17 cellular contexts compared by ENCODE assay signal in genomic region chr1:208855403-208855802, GRCh38.
DNase-seq lines count a peak whose midpoint lies in the region; ATAC-seq and FAIRE-seq lines count a peak whose summit lies in the region.
"Had no signal": no experiment of that assay in that cellular context is flagged by ENCODE, and none has a peak within 500 bp of the region (broad histone marks: within the 10 kb centered on the region; RNA-seq: fewer than 3 reads in every experiment).

No MANE protein-coding gene starts in this region.

- ATAC-seq in GM19372 (IDR thresholded peaks at IDR 0.05; ENCODE audit: low read depth, unreplicated experiment) (peak; percentile 49), HG02588 (IDR thresholded peaks at IDR 0.05; ENCODE audit: unreplicated experiment) (peak; percentile 81), HG03469 (IDR thresholded peaks at IDR 0.05; ENCODE audit: unreplicated experiment) (peak; percentile 79)
- ATAC-seq: foreskin keratinocyte, Panc1 had no signal

- H3K4me3 Mint-ChIP-seq in activated T-cell treated with anti-CD3 and anti-CD28 coated beads, Interleukin-2, amount 50 U/mL, for 24 hours, result no peak overlapping the region
- H3K4me3 Mint-ChIP-seq: brain, immature natural killer cell had no signal

- H3K4me1 Mint-ChIP-seq in activated T-cell treated with anti-CD3 and anti-CD28 coated beads, Interleukin-2, amount 50 U/mL, for 24 hours (ENCODE audit: low read depth), result no peaks in the 10 kb centered on the region
- H3K4me1 Mint-ChIP-seq: immature natural killer cell had no signal

- H3K36me3 Mint-ChIP-seq in activated T-cell treated with anti-CD3 and anti-CD28 coated beads, Interleukin-2, amount 50 U/mL, for 24 hours (ENCODE audit: low read depth), result no peaks in the 10 kb centered on the region
- H3K36me3 Mint-ChIP-seq: brain, immature natural killer cell had no signal

- H3K9me3 Mint-ChIP-seq in activated T-cell treated with anti-CD3 and anti-CD28 coated beads, Interleukin-2, amount 50 U/mL, for 24 hours, result peaks cover 4% of the 10 kb centered on the region

- H3K27me3 Mint-ChIP-seq in activated T-cell treated with anti-CD3 and anti-CD28 coated beads, Interleukin-2, amount 50 U/mL, for 24 hours, result peaks cover 8% of the 10 kb centered on the region
- H3K27me3 Mint-ChIP-seq: brain had no signal

- peak; percentile 68 for FAIRE-seq in GM18507 (lab: Jason Lieb, UNC)

- H3K27ac Mint-ChIP-seq in activated T-cell treated with anti-CD3 and anti-CD28 coated beads, Interleukin-2, amount 50 U/mL, for 24 hours, result no peak overlapping the region
- H3K27ac Mint-ChIP-seq: immature natural killer cell had no signal

- peak; percentile 17 for DNase-seq in GM18507 (ENCODE audit: extremely low spot score, insufficient read length, low read depth)
- no peak for DNase-seq in activated T-cell treated with anti-CD3 and anti-CD28 coated beads, Interleukin-2, amount 50 U/mL, for 24 hours
- DNase-seq in HuH-7.5 (ENCODE audit: low spot score), result no peak
- DNase-seq in NCI-H526 (lab: John Stamatoyannopoulos, UW), result no peak
- no peak for DNase-seq in activated gamma-delta T cell treated with Interleukin-2 at 50 U/mL for 16 hours
- DNase-seq: activated CD4-positive, CD25-positive, alpha-beta regulatory T cell treated with anti-CD3 and anti-CD28 coated beads, Interleukin-2, amount 50 U/mL, for 72 hours; effector CD4-positive, alpha-beta T cell; foreskin keratinocyte; GM23248; immature natural killer cell; occipital lobe; testis had no signal
